In the genomic region with DNA sequence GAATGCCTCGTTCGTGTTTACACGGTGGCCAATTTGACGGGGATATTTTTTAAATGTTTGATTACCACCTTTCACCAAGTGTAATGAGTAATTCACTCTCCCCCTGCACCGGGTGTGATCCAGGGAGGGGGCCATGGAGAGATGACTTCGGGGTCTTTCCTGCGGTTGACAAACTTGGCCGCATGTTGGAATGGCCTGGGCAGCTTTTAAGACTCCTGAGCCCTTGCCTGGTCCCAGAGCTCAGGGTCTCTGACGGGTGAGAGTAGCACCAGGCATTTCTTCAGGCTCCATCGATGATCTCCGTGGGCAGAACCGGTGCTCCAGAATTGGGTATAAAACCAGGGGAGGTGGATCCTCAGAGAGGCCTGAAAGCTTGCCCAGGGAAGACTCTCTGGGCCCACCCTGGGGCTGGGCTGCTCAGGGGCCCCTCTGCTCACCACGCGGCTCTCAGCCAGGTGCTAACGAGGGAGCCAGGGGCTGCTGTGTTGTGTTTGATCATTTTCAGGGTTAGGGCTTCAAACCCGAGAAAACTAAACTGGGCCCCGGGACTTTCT, we compare ENCODE assay signal across 8 cellular contexts. TPM values are rescaled to one million over a fixed set of nuclear protein-coding genes. Genes with fewer than 3 reads are reported as not detected.
DNase-seq lines count a peak whose midpoint lies in the region; ATAC-seq, FAIRE-seq and TF ChIP-seq lines count a peak whose summit lies in the region.

No MANE protein-coding gene starts in this region.

- peaks cover 13% of the 10 kb centered on the region for H3K4me1 Mint-ChIP-seq in WTC11

- intact Hi-C loops in esophagus muscularis mucosa (cut with DNase I) (loop anchor here (5.0 kb wide), 1 partner anchor 49 kb away; the partner anchor contains the start of gene ZNF398), pancreas (cut with DNase I) (no loop called here)

- H3K27me3 Mint-ChIP-seq in WTC11 (ENCODE audit: low read depth): no peaks in the 10 kb centered on the region

- FAIRE-seq in pancreas (lab: Jason Lieb, UNC): no peak

- H3K4me3 ChIP-seq in GM12875 (ENCODE audit: low read depth, low read length): peak overlapping the region; percentile 97
- peak overlapping the region; percentile 72 to 92 (median 81) for H3K4me3 ChIP-seq in esophagus muscularis mucosa
- H3K4me3 ChIP-seq in pancreas: peak overlapping the region; percentile 59 to 89 (median 78)

- H3K27ac Mint-ChIP-seq in WTC11: peak overlapping the region; percentile 87

- ATAC-seq in HG02870 (IDR thresholded peaks at IDR 0.05; ENCODE audit: unreplicated experiment): peak; percentile 9
- peak; percentile 3; the same call in 1 of the 2 replicates for ATAC-seq in WTC11
- ATAC-seq in pancreas: no peak

- peaks cover 30 to 34% (median 33%) of the 10 kb centered on the region in 4 donors for H3K36me3 ChIP-seq in esophagus muscularis mucosa
- H3K36me3 ChIP-seq in pancreas: peaks cover 0 to 30% (median 8%) of the 10 kb centered on the region in 3 donors

- H3K4me3 Mint-ChIP-seq in WTC11: peak overlapping the region; percentile 88

- H3K27me3 ChIP-seq in esophagus muscularis mucosa (peaks cover 0 to 3% (median 0%) of the 10 kb centered on the region in 4 donors), pancreas (no peaks in the 10 kb centered on the region)

- TF ChIP-seq EP300 in esophagus muscularis mucosa (IDR thresholded peaks at IDR 0.05): no peak

- peaks cover 37% of the 10 kb centered on the region for H3K36me3 Mint-ChIP-seq in WTC11

- CTCF ChIA-PET in WTC11 (lab: Charles Lee): interaction anchor here (0.5 to 2.5 kb wide), 15 partner anchors 8 to 191 kb away, joined by 3 to 21 read pairs (median 9); partner anchors contain the start of genes ZNF398 and ZNF783

- H3K9me3 ChIP-seq in esophagus muscularis mucosa (no peaks in the 10 kb centered on the region), pancreas (no peaks in the 10 kb centered on the region)

- TF ChIP-seq POLR2A in esophagus muscularis mucosa (IDR thresholded peaks at IDR 0.05; ENCODE audit: low read depth): no peak

- 1% methylated on average over 11 of the region's 17 CpGs for WGBS in esophagus muscularis mucosa
- 1% methylated on average over 17 of the region's 17 CpGs for WGBS in pancreas, 2 donors

- DNase-seq in WTC11 (ENCODE audit: low spot score) (no peak), esophagus muscularis mucosa (ENCODE audit: extremely low spot score) (no peak), pancreas (no peak), SKM-1 treated with dmso at 0.1 percent for 144 hours (lab: John Stamatoyannopoulos, UW; ENCODE audit: unreplicated experiment) (no peak), HPDE6-E6E7 (ENCODE audit: extremely low spot score) (no peak), NCI-H2171 treated with DMSO at 0.1 percent for 48 hours (lab: John Stamatoyannopoulos, UW) (no peak)

- POLR2A ChIA-PET in WTC11 (lab: Charles Lee): interaction anchor here (0.9 to 2.6 kb wide), 6 partner anchors 8 to 65 kb away, joined by 3 to 14 read pairs (median 8); partner anchors contain the start of genes ZNF398 and ZNF783

- peaks cover 5% of the 10 kb centered on the region for H3K9me3 Mint-ChIP-seq in WTC11

- peak overlapping the region; percentile 89 to 94 (median 91) for H3K27ac ChIP-seq in esophagus muscularis mucosa (replicated peaks in 1 of 4)
- peak overlapping the region in 3 of 4 donors; percentile 44 to 89 (median 83) for H3K27ac ChIP-seq in pancreas

- TF ChIP-seq CTCF in GM12875 (IDR thresholded peaks at IDR 0.05; ENCODE audit: borderline replicate concordance, insufficient read depth, low read depth, low read length): no peak
- TF ChIP-seq CTCF in WTC11 (IDR thresholded peaks at IDR 0.05): no peak
- TF ChIP-seq CTCF in esophagus muscularis mucosa (IDR thresholded peaks at IDR 0.05): no peak
- no peak for TF ChIP-seq CTCF in pancreas (IDR thresholded peaks at IDR 0.05)

- H3K4me1 ChIP-seq in esophagus muscularis mucosa (peaks cover 20 to 31% (median 30%) of the 10 kb centered on the region in 4 donors), pancreas (peaks cover 6 to 7% (median 7%) of the 10 kb centered on the region in 3 donors)

TF ChIP-seq in WTC11, 78 proteins besides CTCF, POLR2A, EP300 and RAD21:
- peak; percentile 83 for TF ChIP-seq ZNF121 (CRISPR knock-in tag; IDR thresholded peaks at IDR 0.05)
- TF ChIP-seq EMX1 (CRISPR knock-in tag; IDR thresholded peaks at IDR 0.05): no peak

RNA-seq across cellular contexts. Expression of gene ZNF282, which starts 0.9 kb away (rescaled TPM):
- total RNA-seq in WTC11 (2021) (34.8 to 39.3 TPM (median 38.5 TPM) in 3 replicates), esophagus muscularis mucosa (10 to 100 TPM; 16.9 to 28.7 (median 22.2) TPM), pancreas (10 to 100 TPM; 12.1 to 19.4 (median 15.2) TPM)
- polyA plus RNA-seq in pancreas: 10 to 100 TPM; 12.9 to 14.5 TPM

RNA-seq across cellular contexts. Expression of gene ZNF212, which starts 43.2 kb away (rescaled TPM):
- 19.7 to 23.0 TPM (median 21.7 TPM) in 3 replicates for total RNA-seq in WTC11 (2021)
- total RNA-seq in esophagus muscularis mucosa: 1 to 10 TPM; 4.8 to 8.8 (median 7.4) TPM
- 1 to 10 TPM; 3.7 to 9.0 (median 5.2) TPM for total RNA-seq in pancreas
- polyA plus RNA-seq in pancreas: 10 to 100 TPM in 1 of 2 donors, 1 to 10 TPM in 1; 8.7 to 13.7 TPM

RNA-seq across cellular contexts. Expression of gene ZNF398, which starts 49.0 kb away (rescaled TPM):
- total RNA-seq in WTC11 (2021): 57.8 to 63.2 TPM (median 58.9 TPM) in 3 replicates
- total RNA-seq in esophagus muscularis mucosa: 10 to 100 TPM; 16.9 to 22.6 (median 19.2) TPM
- 1 to 10 TPM; 5.0 to 8.0 (median 5.9) TPM for total RNA-seq in pancreas
- polyA plus RNA-seq in pancreas: 1 to 10 TPM; 2.4 to 2.8 TPM

Comparison
In these comparisons a context has a peak if more than half of its experiments do, and no peak if none do; other contexts are left out.
1. ATAC-seq: peak in HG02870 (single experiment) and WTC11 (single experiment); none in pancreas (0 of 4).
2. Peak in every context shown above with its lines, with median percentiles within 50 percentile points of each other: H3K4me3 ChIP-seq.